ENCODE assay signal across 10 cellular contexts in the genomic region with DNA sequence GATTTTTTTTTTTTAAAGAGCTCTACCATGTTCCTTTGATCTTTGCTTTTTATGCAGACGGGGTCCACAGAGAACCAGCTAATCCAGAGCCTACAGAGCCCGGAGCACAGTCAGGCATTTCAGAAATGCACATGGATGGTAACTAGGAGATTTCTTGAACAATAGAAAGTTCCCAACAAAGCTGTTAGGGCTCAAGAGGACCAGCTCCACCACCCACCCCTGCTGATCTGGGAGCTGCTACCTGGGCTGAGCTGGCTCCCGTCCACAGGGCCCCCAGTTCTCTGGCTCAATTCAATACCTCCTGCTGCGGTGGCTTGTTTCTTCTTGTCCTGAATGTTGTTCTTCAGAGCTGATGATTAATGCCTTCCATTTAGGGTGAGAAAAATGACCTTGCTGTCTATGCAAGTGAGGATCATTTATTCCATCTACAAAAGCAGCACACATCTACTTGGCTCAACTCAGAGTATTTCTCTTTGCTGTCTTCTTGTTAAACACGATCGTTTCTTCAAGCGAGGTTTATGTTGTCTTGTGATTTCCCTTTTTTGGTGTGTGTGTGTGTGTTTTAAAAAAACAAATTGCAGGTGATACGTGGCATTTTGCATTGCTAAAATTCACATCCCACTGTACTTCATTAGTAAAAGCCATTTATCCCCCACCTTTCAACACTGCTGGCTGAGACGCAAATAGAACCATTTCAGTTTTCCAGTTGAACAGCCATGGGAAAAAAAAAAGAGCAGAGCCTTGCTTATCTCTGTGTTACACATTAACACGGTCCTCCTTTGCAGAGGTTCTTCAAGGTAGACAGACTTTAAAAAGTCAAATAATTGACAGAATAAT. TPM values are rescaled to one million over a fixed set of nuclear protein-coding genes. Genes with fewer than 3 reads are reported as not detected.
DNase-seq lines count a peak whose midpoint lies in the region; ATAC-seq lines count a peak whose summit lies in the region.
"Had no signal": no experiment of that assay in that cellular context is flagged by ENCODE, and none has a peak within 500 bp of the region (broad histone marks: within the 10 kb centered on the region; RNA-seq: fewer than 3 reads in every experiment).

No MANE protein-coding gene starts in this region.

- WGBS in mesenchymal stem cell = 23% methylated on average over 5 of the region's 10 CpGs
- 4 to 7% methylated on average over 10 of the region's 10 CpGs for WGBS in aorta, 2 donors

- H4K8ac ChIP-seq in mesenchymal stem cell (ENCODE audit: low read length) = no peak overlapping the region

- no peak overlapping the region for H3K9ac ChIP-seq in mesenchymal stem cell (ENCODE audit: low read length)

- H3K9me3 ChIP-seq in mesenchymal stem cell (ENCODE audit: control insufficient read depth, low read length) (no peaks in the 10 kb centered on the region), aorta (ENCODE audit: control insufficient read depth, low read length) (no peaks in the 10 kb centered on the region)

- H2BK15ac ChIP-seq in mesenchymal stem cell (ENCODE audit: low read depth, poor library complexity, severe bottlenecking) = no peak overlapping the region

- no peak overlapping the region for H3K4me3 ChIP-seq in mesenchymal stem cell (ENCODE audit: insufficient read depth in 1 of 2, low read depth in 1 of 2, low read length in 2 of 2)
- no peak overlapping the region for H3K4me3 ChIP-seq in aorta (ENCODE audit: low read length in 2 of 2)

- intact Hi-C loops in Right ventricle myocardium superior (cut with DNase I) = no loop called here
- intact Hi-C loops in left cardiac atrium (cut with DNase I) = no loop called here
- intact Hi-C loops in aorta (cut with DNase I) = no loop called here

- H3K4ac ChIP-seq in mesenchymal stem cell (ENCODE audit: low read depth in 1 of 2, low read length in 2 of 2) = peak overlapping the region in 1 of 2 experiments; percentile 78

- H3K27me3 ChIP-seq in mesenchymal stem cell (ENCODE audit: control insufficient read depth in 1 of 2, insufficient read depth in 1 of 2, low read length in 2 of 2) (no peaks in the 10 kb centered on the region), aorta (ENCODE audit: control insufficient read depth in 1 of 2, insufficient read depth in 2 of 2, low read length in 1 of 2) (no peaks in the 10 kb centered on the region)

- peak overlapping the region; percentile 2 to 85 for H2BK12ac ChIP-seq in mesenchymal stem cell (ENCODE audit: low read length in 2 of 2)

- H2BK5ac ChIP-seq in mesenchymal stem cell (ENCODE audit: low read depth, low read length, poor library complexity, severe bottlenecking) = peak overlapping the region; percentile 88

- no peaks in the 10 kb centered on the region for H3K79me1 ChIP-seq in mesenchymal stem cell (replicated peaks; ENCODE audit: low read length, poor library complexity, severe bottlenecking)

- peak overlapping the region; percentile 76 for H2AK5ac ChIP-seq in mesenchymal stem cell (ENCODE audit: low read length, severe bottlenecking)

- peak overlapping the region; percentile 97 for H3K27ac ChIP-seq in mesenchymal stem cell (ENCODE audit: low read length, poor library complexity, severe bottlenecking)
- H3K27ac ChIP-seq in aorta (ENCODE audit: low read depth in 1 of 2, low read length in 2 of 2) = peak overlapping the region; percentile 49 to 90

- no peak overlapping the region for H4K91ac ChIP-seq in mesenchymal stem cell (ENCODE audit: low read length)

- H3K18ac ChIP-seq in mesenchymal stem cell (ENCODE audit: low read depth in 1 of 2, low read length in 2 of 2) = peak overlapping the region in 1 of 2 experiments; percentile 25

- H3K4me2 ChIP-seq in mesenchymal stem cell (ENCODE audit: low read length, poor library complexity, severe bottlenecking) = no peak overlapping the region

- H3K4me1 ChIP-seq in mesenchymal stem cell (ENCODE audit: control insufficient read depth, insufficient read depth, low read depth, low read length) = peaks cover 18% of the 10 kb centered on the region
- H3K4me1 ChIP-seq in aorta (ENCODE audit: control insufficient read depth in 1 of 2, insufficient read depth in 2 of 2, low read length in 2 of 2) = peaks cover 5 to 21% of the 10 kb centered on the region in 2 donors

- peak overlapping the region; percentile 71 for H2BK120ac ChIP-seq in mesenchymal stem cell (ENCODE audit: low read depth, low read length)

- H3K36me3 ChIP-seq in mesenchymal stem cell (ENCODE audit: control insufficient read depth in 1 of 2, insufficient read depth in 2 of 2, low read depth in 1 of 2, low read length in 2 of 2) (peaks cover 0 to 11% of the 10 kb centered on the region in 2 experiments), aorta (ENCODE audit: control insufficient read depth in 1 of 2, insufficient read depth in 2 of 2, low read length in 1 of 2) (peaks cover 0 to 3% of the 10 kb centered on the region in 2 donors)

- ATAC-seq in Right ventricle myocardium superior (ENCODE audit: poor library complexity) (peak; percentile 62), left cardiac atrium (no peak), aorta (ENCODE audit: low FRiP score) (no peak), GM18873 (IDR thresholded peaks at IDR 0.05; ENCODE audit: low FRiP score, unreplicated experiment) (no peak)
- ATAC-seq: activated CD8-positive, alpha-beta memory T cell treated with anti-CD3 and anti-CD28 coated beads, Interleukin-2, amount 10 ng/mL, durations not matched to agents 7 days and 5 days had no signal

- H3K14ac ChIP-seq in mesenchymal stem cell (ENCODE audit: low read length in 2 of 2) = no peak overlapping the region

- H3K23ac ChIP-seq in mesenchymal stem cell (ENCODE audit: low read length in 2 of 2) = no peak overlapping the region

- DNase-seq in Right ventricle myocardium superior (no peak), left cardiac atrium (no peak), dermis blood vessel endothelial cell (peak; percentile 68), mesenchymal stem cell (peak; percentile 71), aorta (peak in 1 of 2 donors; percentile 68), D341Med (ENCODE audit: low spot score) (no peak), NCI-H524 (lab: John Stamatoyannopoulos, UW) (no peak)
- DNase-seq: activated CD8-positive, alpha-beta memory T cell treated with anti-CD3 and anti-CD28 coated beads, Interleukin-2, amount 10 ng/mL, durations not matched to agents 7 days and 5 days; AML-193 had no signal

- no peak overlapping the region for H2AFZ ChIP-seq in mesenchymal stem cell (ENCODE audit: low read depth, low read length)

RNA-seq across cellular contexts. Expression of gene IGFBP7, which starts 31.3 kb away (rescaled TPM):
- total RNA-seq in Right ventricle myocardium superior (769 TPM), left cardiac atrium (100 to 1,000 TPM; 580 to 792 TPM), dermis blood vessel endothelial cell (1,318 and 2,129 TPM in 2 replicates), aorta (1,000 to 10,000 TPM; 2,521 to 2,714 TPM)
- 2,552 TPM for polyA plus RNA-seq in mesenchymal stem cell (2013, experiment 1 of 2)
- 3,066 TPM for polyA plus RNA-seq in mesenchymal stem cell (2013, experiment 2 of 2)
- polyA plus RNA-seq in aorta = 1,000 to 10,000 TPM; 2,886 to 5,050 TPM

Comparison
In these comparisons a context has a peak if more than half of its experiments do, and no peak if none do; other contexts are left out.
1. DNase-seq: peak in dermis blood vessel endothelial cell (single experiment) and mesenchymal stem cell (single experiment); none in Right ventricle myocardium superior (single experiment), left cardiac atrium (single experiment), D341Med (single experiment) and NCI-H524 (0 of 2).